In the genomic region with DNA sequence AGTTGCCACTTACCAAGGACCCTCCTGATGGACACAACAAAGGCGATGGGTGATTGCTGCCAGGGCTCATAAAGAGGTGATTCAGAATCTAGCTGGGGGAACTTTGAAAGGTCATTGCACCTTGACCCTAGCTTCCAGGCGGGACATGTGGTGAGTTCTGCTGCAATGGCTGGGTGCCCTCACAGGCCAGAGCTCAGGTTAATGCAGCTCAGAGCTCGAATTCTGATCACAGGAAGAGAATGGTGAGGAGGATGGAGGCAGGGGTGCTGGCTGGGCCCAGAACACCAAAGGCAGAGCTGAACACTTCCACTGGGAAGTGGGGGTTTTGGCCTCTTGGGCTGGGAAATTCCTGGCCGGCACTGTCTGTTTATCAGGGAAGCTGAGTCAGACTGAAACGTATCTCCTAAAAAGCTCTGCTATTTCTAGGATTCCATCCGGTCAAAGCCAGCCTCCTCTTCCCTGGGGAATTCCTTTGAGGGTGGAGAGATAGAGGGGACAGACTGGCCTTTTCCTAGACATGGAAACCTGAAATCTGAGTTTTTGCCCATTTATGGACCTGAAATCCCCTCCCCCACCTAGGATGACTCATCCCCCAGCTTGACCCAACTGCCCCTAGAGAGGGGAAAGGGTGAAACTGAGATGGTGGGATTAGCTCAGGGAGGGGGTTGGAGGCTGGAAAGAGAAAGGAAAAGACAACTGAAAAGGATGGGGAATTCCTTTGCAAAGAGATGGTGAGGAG, we compare ENCODE assay signal across 9 cellular contexts. TPM values are rescaled to one million over a fixed set of nuclear protein-coding genes. Genes with fewer than 3 reads are reported as not detected.
DNase-seq lines count a peak whose midpoint lies in the region; ATAC-seq, FAIRE-seq and TF ChIP-seq lines count a peak whose summit lies in the region.
"Had no signal": no experiment of that assay in that cellular context is flagged by ENCODE, and none has a peak within 500 bp of the region (broad histone marks: within the 10 kb centered on the region; RNA-seq: fewer than 3 reads in every experiment).

No MANE protein-coding gene starts in this region.

- peaks cover 38% of the 10 kb centered on the region for H3K4me1 Mint-ChIP-seq in mesothelial cell of epicardium
- H3K4me1 Mint-ChIP-seq in immature natural killer cell = peaks cover 50 to 76% of the 10 kb centered on the region in 2 donors

- no peak overlapping the region for H3K4me3 ChIP-seq in KMS-11 (IDR thresholded peaks at IDR 0.05; ENCODE audit: insufficient read depth, low read depth, low read length)
- peak overlapping the region in 1 of 4 experiments; percentile 30; a peak in 2 of 8 replicates for H3K4me3 ChIP-seq in H1 (ENCODE audit: extremely low read depth in 1 of 4, insufficient read depth in 2 of 4, low read depth in 3 of 4, low read length in 4 of 4)

- H3K79me2 ChIP-seq in KMS-11 (ENCODE audit: insufficient read depth, low read depth) (no peaks in the 10 kb centered on the region), H1 (ENCODE audit: control insufficient read depth in 1 of 2, insufficient read depth in 2 of 2, low read length in 2 of 2) (no peaks in the 10 kb centered on the region)

- POLR2A ChIA-PET in H1 (lab: Charles Lee; ENCODE audit: partially characterized antibody) = interaction anchor here (0.7 to 4.7 kb wide), 14 partner anchors 9 to 157 kb away, joined by 3 to 38 read pairs (median 8); partner anchors contain the start of gene NUAK2

- TF ChIP-seq CTCF in KMS-11 (conservative IDR thresholded peaks at IDR 0.05; ENCODE audit: low read depth, low read length) (no peak), H1 (IDR thresholded peaks at IDR 0.05; ENCODE audit: control extremely low read depth in 1 of 3, insufficient read depth in 1 of 3, low read depth in 1 of 3, low read length in 3 of 3) (no peak), mesothelial cell of epicardium (IDR thresholded peaks at IDR 0.05; ENCODE audit: unreplicated experiment) (no peak), GM13976 (IDR thresholded peaks at IDR 0.05; ENCODE audit: borderline replicate concordance, control extremely low read depth, extremely low read depth, insufficient read depth, missing control alignments) (no peak)

- peak overlapping the region; percentile 89 for H2BK20ac ChIP-seq in H1 (ENCODE audit: low read length)

- H3K9me3 ChIP-seq in H1 (ENCODE audit: insufficient read depth in 2 of 2, low read depth in 1 of 2, low read length in 1 of 2) = no peaks in the 10 kb centered on the region

- H3K9ac ChIP-seq in KMS-11 (no peak overlapping the region), H1 (replicated peaks in 1 of 4; ENCODE audit: extremely low read depth in 1 of 4, low read depth in 3 of 4, low read length in 3 of 4) (peak overlapping the region in 3 of 4 experiments; percentile 58 to 83 (median 61); a peak in 6 of 7 replicates)

- peak in 1 of 2 experiments; percentile 66; a peak in 1 of 3 replicates for TF ChIP-seq POLR2A in H1 (IDR thresholded peaks at IDR 0.05; ENCODE audit: control extremely low read depth in 1 of 2, low read depth in 2 of 2, low read length in 2 of 2)

- WGBS in H1 (ENCODE audit: extremely low coverage in 1 of 2, insufficient coverage in 1 of 2, insufficient read length in 1 of 2, insufficient replicate concordance in 2 of 2, low coverage in 1 of 2, low lambda C conversion rate in 2 of 2, missing lambda C conversion rate in 1 of 2), 2 experiments = 42% methylated on average over 6 of the region's 6 CpGs; no CpG with 5 or more reads in 1 of the 2 experiments

- FAIRE-seq in H1 (lab: Jason Lieb, UNC) = no peak

- no peaks in the 10 kb centered on the region; the same call in 1 of the 2 replicates for H3K23me2 ChIP-seq in H1 (ENCODE audit: low read depth, low read length)

- CTCF ChIA-PET in H1 (lab: Charles Lee; ENCODE audit: partially characterized antibody) = interaction anchor here (1.6 to 67.1 kb wide), 4 partner anchors 24 to 60 kb away, joined by 3 to 2424 read pairs (median 158); partner anchors contain the start of gene NUAK2

- H3K36me3 ChIP-seq in KMS-11 (ENCODE audit: insufficient read depth) (no peaks in the 10 kb centered on the region), H1 (ENCODE audit: control insufficient read depth in 2 of 4, insufficient read depth in 4 of 4, low read length in 3 of 4) (no peaks in the 10 kb centered on the region)

- H3K27ac ChIP-seq in KMS-11 = no peak overlapping the region
- H3K27ac ChIP-seq in H1 (ENCODE audit: low read depth, low read length) = peak overlapping the region; percentile 97
- H3K27ac ChIP-seq: VCaP had no signal

- H3K9me3 Mint-ChIP-seq in mesothelial cell of epicardium (no peaks in the 10 kb centered on the region), immature natural killer cell (no peaks in the 10 kb centered on the region)

- no peaks in the 10 kb centered on the region for H3K79me1 ChIP-seq in H1 (ENCODE audit: low read depth, low read length)

- no peak for ATAC-seq in activated CD4-positive, CD25-positive, alpha-beta regulatory T cell treated with anti-CD3 and anti-CD28 coated beads, Interleukin-2, amount 50 U/mL, for 24 hours
- ATAC-seq in GM21526 (IDR thresholded peaks at IDR 0.05; ENCODE audit: low FRiP score, unreplicated experiment) = no peak

- no peak overlapping the region for H2AFZ ChIP-seq in KMS-11 (ENCODE audit: low read depth)
- no peak overlapping the region for H2AFZ ChIP-seq in H1 (ENCODE audit: low read length)

- H3K14ac ChIP-seq in H1 (ENCODE audit: insufficient read length) = no peak overlapping the region

- peak overlapping the region; percentile 94 for H4K91ac ChIP-seq in H1 (replicated peaks; ENCODE audit: insufficient read length, low read length)

- H3K4me1 ChIP-seq in KMS-11 (ENCODE audit: low read depth, poor library complexity, severe bottlenecking) (peaks cover 38% of the 10 kb centered on the region), H1 (replicated peaks in 1 of 4; ENCODE audit: control insufficient read depth in 3 of 4, insufficient read depth in 4 of 4, low read length in 3 of 4) (peaks cover 24 to 35% (median 28%) of the 10 kb centered on the region in 4 experiments)

- H3K27me3 ChIP-seq in KMS-11 (ENCODE audit: insufficient read depth, low read depth) (no peaks in the 10 kb centered on the region), H1 (replicated peaks in 1 of 4; ENCODE audit: control insufficient read depth in 3 of 4, extremely low read depth in 1 of 4, insufficient read depth in 3 of 4, low read length in 3 of 4) (no peaks in the 10 kb centered on the region; a peak in 1 of 7 replicates)

- no peak overlapping the region for H3K4me3 Mint-ChIP-seq in mesothelial cell of epicardium
- peak overlapping the region in 1 of 5 donors; percentile 13 for H3K4me3 Mint-ChIP-seq in immature natural killer cell

- H2BK12ac ChIP-seq in H1 (ENCODE audit: low read depth, low read length) = peak overlapping the region; percentile 100

- H2AK5ac ChIP-seq in H1 (ENCODE audit: low read depth, low read length) = peak overlapping the region; percentile 99

- TF ChIP-seq EP300 in H1 (IDR thresholded peaks at IDR 0.05; ENCODE audit: borderline replicate concordance in 1 of 2, low read depth in 2 of 2, low read length in 2 of 2) = peak in 1 of 2 experiments; percentile 97; a peak in 2 of 3 replicates

- H3K27me3 Mint-ChIP-seq in mesothelial cell of epicardium (ENCODE audit: low read depth) (no peaks in the 10 kb centered on the region), immature natural killer cell (ENCODE audit: low read depth in 3 of 3) (no peaks in the 10 kb centered on the region)

- H4K20me1 ChIP-seq in KMS-11 (ENCODE audit: insufficient read depth) (no peaks in the 10 kb centered on the region), H1 (replicated peaks in 1 of 2; ENCODE audit: control insufficient read depth in 1 of 2, insufficient read depth in 2 of 2, low read length in 2 of 2) (no peaks in the 10 kb centered on the region)

- H3K27ac Mint-ChIP-seq in mesothelial cell of epicardium = peak overlapping the region; percentile 97
- peak overlapping the region in 2 of 6 donors; percentile 8 to 66 for H3K27ac Mint-ChIP-seq in immature natural killer cell

- DNase-seq in ACHN (peak; percentile 92), H1 (ENCODE audit: low read depth in 1 of 2, low spot score in 2 of 2) (peak; percentile 56 to 85), mesothelial cell of epicardium (ENCODE audit: low spot score in 2 of 2, unreplicated experiment in 2 of 2) (no peak), GM13976 (ENCODE audit: low spot score) (no peak), immature natural killer cell (no peak)

- peak overlapping the region; percentile 56 for H3K56ac ChIP-seq in H1 (replicated peaks; ENCODE audit: insufficient read length, low read depth, low read length)

- H2BK5ac ChIP-seq in H1 (ENCODE audit: low read depth, low read length) = peak overlapping the region; percentile 99

- H3K36me3 Mint-ChIP-seq in mesothelial cell of epicardium (no peaks in the 10 kb centered on the region), immature natural killer cell (no peaks in the 10 kb centered on the region)

- in situ Hi-C loops in ACHN (cut with HindIII; ENCODE audit: low pct_ligation_motif_present, low pct_unique_long_range_greater_than_20kb, low sequenced_read_pairs) (no loop called here), GM13976 (cut with MboI; ENCODE audit: low sequenced_read_pairs, unreplicated experiment) (no loop called here)

- H2BK120ac ChIP-seq in H1 (replicated peaks; ENCODE audit: low read depth, low read length) = peak overlapping the region; percentile 99

- no peak for TF ChIP-seq RAD21 in H1 (IDR thresholded peaks at IDR 0.05 in 1 of 2, conservative IDR thresholded peaks at IDR 0.05 in 1 of 2; ENCODE audit: low read depth in 2 of 2, low read length in 2 of 2)

- H4K5ac ChIP-seq in H1 (ENCODE audit: insufficient read length, low read depth, low read length) = peak overlapping the region; percentile 61

- no peak overlapping the region for H3K23ac ChIP-seq in H1 (ENCODE audit: insufficient read length)

- H3K4ac ChIP-seq in H1 (replicated peaks; ENCODE audit: insufficient read length, low read depth, low read length) = peak overlapping the region; percentile 72

- peak overlapping the region; percentile 87; the same call in 1 of the 2 replicates for H4K8ac ChIP-seq in H1 (ENCODE audit: extremely low read depth, insufficient read depth, low read length)

- H3K18ac ChIP-seq in H1 (ENCODE audit: extremely low read depth, low read length) = peak overlapping the region; percentile 98

- peak overlapping the region; percentile 23; the same call in 1 of the 2 replicates for H3K4me2 ChIP-seq in KMS-11
- peak overlapping the region; percentile 2 to 56; a peak in 3 of 4 replicates for H3K4me2 ChIP-seq in H1 (ENCODE audit: insufficient read depth in 1 of 2, low read depth in 2 of 2, low read length in 2 of 2)

- H2BK15ac ChIP-seq in H1 (ENCODE audit: low read length) = 0 out of 2 replicates have a peak overlapping the region, but pooled peaks have one; percentile 76

RNA-seq across cellular contexts. Expression of gene NUAK2, which starts 27.2 kb away (rescaled TPM):
- total RNA-seq in H1 (2021; fragmentation: NEBNext Ultra II Directional; extraction: Animal tissue kit (Norgen Biotek cat#: 25700)) = 12.7 and 12.9 TPM in 2 replicates
- polyA plus RNA-seq in H1 (2011; rRNA removed) (9.4 and 14.5 TPM in 2 replicates), immature natural killer cell (10 to 100 TPM in 1 of 3 donors, 1 to 10 TPM in 2; 6.3 to 26.4 (median 6.6) TPM)
- polyA plus RNA-seq in H1 (2011; cell fraction: cytosol; rRNA removed) = 8.0 TPM
- 13.3 TPM for polyA plus RNA-seq in H1 (2011; cell fraction: nucleus; rRNA removed)
- polyA plus RNA-seq in H1 (2012, experiment 1 of 2) = 13.2 to 13.7 TPM (median 13.5 TPM) in 4 replicates
- 12.2 TPM for polyA plus RNA-seq in H1 (2012, experiment 2 of 2)
- polyA plus RNA-seq in H1 (2013, experiment 1 of 2) = 5.4 TPM
- polyA plus RNA-seq in H1 (2013, experiment 2 of 2) = 5.1 TPM
- 12.4 and 13.8 TPM in 2 replicates for polyA minus RNA-seq in H1 (2011; rRNA and poly(A)+ RNA removed)
- 15.0 TPM for polyA minus RNA-seq in H1 (2011; cell fraction: cytosol; rRNA and poly(A)+ RNA removed)
- polyA minus RNA-seq in H1 (2011; cell fraction: nucleus; rRNA and poly(A)+ RNA removed) = 13.2 TPM
- total RNA-seq in mesothelial cell of epicardium = 5.7 to 6.2 TPM (median 5.8 TPM) in 3 replicates

Comparison
In these comparisons a context has a peak if more than half of its experiments do, and no peak if none do; other contexts are left out.
1. DNase-seq: peak in ACHN (single experiment) and H1 (2 of 2); none in mesothelial cell of epicardium (0 of 2), GM13976 (single experiment) and immature natural killer cell (0 of 3).